8 cellular contexts compared by ENCODE assay signal in the genomic region with DNA sequence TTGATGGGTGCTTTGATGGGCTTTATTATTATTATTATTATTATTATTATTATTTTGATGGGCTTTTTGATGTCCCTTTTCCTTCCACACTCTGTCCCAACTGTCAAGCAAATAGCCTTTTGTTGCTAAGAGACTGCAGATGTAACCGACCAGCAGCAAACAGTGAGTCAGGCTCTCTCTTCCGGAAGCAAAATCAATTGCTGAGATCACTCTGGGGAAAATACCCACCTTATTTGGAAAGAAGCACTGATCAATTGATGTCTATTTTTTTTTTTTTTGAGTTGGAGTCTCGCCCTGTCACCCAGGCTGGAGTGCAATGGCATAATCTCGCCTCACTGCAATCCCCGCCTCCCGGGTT. TPM values are rescaled to one million over a fixed set of nuclear protein-coding genes. Genes with fewer than 3 reads are reported as not detected.
DNase-seq lines count a peak whose midpoint lies in the region; ATAC-seq and TF ChIP-seq lines count a peak whose summit lies in the region.

No MANE protein-coding gene starts in this region.

- no peaks in the 10 kb centered on the region for H3K9me3 ChIP-seq in psoas muscle

- no peaks in the 10 kb centered on the region for H3K36me3 ChIP-seq in psoas muscle (ENCODE audit: insufficient read depth in 1 of 2, low read depth in 1 of 2)

- peaks cover 17% of the 10 kb centered on the region for H3K4me1 ChIP-seq in psoas muscle

- 54 to 70% (median 62%) methylated on average over 6 of the region's 6 CpGs for WGBS in psoas muscle, 3 donors

- no peak for ATAC-seq in psoas muscle
- no peak for ATAC-seq in GM18907 (IDR thresholded peaks at IDR 0.05; ENCODE audit: unreplicated experiment)
- ATAC-seq in GM21723 (IDR thresholded peaks at IDR 0.05; ENCODE audit: unreplicated experiment) = no peak

- intact Hi-C loops in psoas muscle (cut with DNase I) = no loop called here

- peaks cover 0 to 61% (median 6%) of the 10 kb centered on the region in 3 donors for H3K27me3 ChIP-seq in psoas muscle (ENCODE audit: insufficient read depth in 3 of 3, low read length in 2 of 3)

- DNase-seq in AG10803 (ENCODE audit: low read depth) (peak; percentile 74), HS-5 (ENCODE audit: low read depth) (peak; percentile 62), fibroblast of pulmonary artery (ENCODE audit: low read depth) (peak; percentile 84), psoas muscle (no peak), NCI-H1694 treated with DMSO at 0.1 percent for 48 hours (lab: John Stamatoyannopoulos, UW) (no peak)
- peak; percentile 50 for DNase-seq in activated CD4-positive, alpha-beta T cell treated with anti-CD3 and anti-CD28 coated beads, Interleukin-2, amount 50 U/mL, for 1 hour

- H3K4me3 ChIP-seq in AG10803 (ENCODE audit: low read length) (peak overlapping the region; percentile 89), fibroblast of pulmonary artery (replicated peaks; ENCODE audit: low read depth, low read length) (peak overlapping the region; percentile 97), psoas muscle (peak overlapping the region; percentile 70)

- TF ChIP-seq CTCF in AG10803 (conservative IDR thresholded peaks at IDR 0.05; ENCODE audit: low read length) (no peak), fibroblast of pulmonary artery (IDR thresholded peaks at IDR 0.05; ENCODE audit: low read length, missing control alignments) (no peak), psoas muscle (IDR thresholded peaks at IDR 0.05) (no peak)

- peak overlapping the region; percentile 83 for H3K27ac ChIP-seq in psoas muscle

RNA-seq across cellular contexts. Expression of gene LDLR, which starts 2.9 kb away (rescaled TPM):
- 10 to 100 TPM in 1 of 4 donors, 1 to 10 TPM in 3; 3.2 to 10.1 (median 6.0) TPM for total RNA-seq in psoas muscle
- polyA plus RNA-seq in psoas muscle = 1 to 10 TPM; 1.7 to 5.4 (median 2.2) TPM

Comparison
In these comparisons a context has a peak if more than half of its experiments do, and no peak if none do; other contexts are left out.
1. DNase-seq: peak in AG10803 (single experiment), HS-5 (single experiment), activated CD4-positive, alpha-beta T cell treated with anti-CD3 and anti-CD28 coated beads, Interleukin-2, amount 50 U/mL, for 1 hour (single experiment) and fibroblast of pulmonary artery (single experiment); none in psoas muscle (0 of 2) and NCI-H1694 treated with DMSO at 0.1 percent for 48 hours (single experiment).
2. Peak in every context shown above with its lines, with median percentiles within 50 percentile points of each other: H3K4me3 ChIP-seq.